13 cellular contexts compared by ENCODE assay signal in genomic region chr2:60569680-60570111, GRCh38. TPM values are rescaled to one million over a fixed set of nuclear protein-coding genes. Genes with fewer than 3 reads are reported as not detected.
DNase-seq lines count a peak whose midpoint lies in the region; ATAC-seq and TF ChIP-seq lines count a peak whose summit lies in the region.
"Had no signal": no experiment of that assay in that cellular context is flagged by ENCODE, and none has a peak within 500 bp of the region (broad histone marks: within the 10 kb centered on the region; RNA-seq: fewer than 3 reads in every experiment).

No MANE protein-coding gene starts in this region.

- ATAC-seq in IMR-90 (ENCODE audit: low read depth) (no peak), naive B cell (ENCODE audit: low read depth in 2 of 2) (peak; percentile 64 to 72), HG03469 (IDR thresholded peaks at IDR 0.05; ENCODE audit: unreplicated experiment) (no peak), left colon (no peak)
- ATAC-seq: left cardiac atrium had no signal

- H3K4me3 ChIP-seq in IMR-90 (ENCODE audit: insufficient read depth, low read depth, low read length) (peak overlapping the region; percentile 32; the same call in 1 of the 2 replicates), duodenal mucosa (ENCODE audit: low read depth in 1 of 2, low read length in 2 of 2) (peak overlapping the region; percentile 43 to 58), ovary (no peak overlapping the region)

- no peak overlapping the region for H3K18ac ChIP-seq in IMR-90 (ENCODE audit: low read depth, low read length)

- H2BK120ac ChIP-seq in IMR-90 (ENCODE audit: low read depth, low read length) = no peak overlapping the region

- H3K36me3 ChIP-seq in IMR-90 (ENCODE audit: control insufficient read depth, insufficient read depth, low read length) (no peaks in the 10 kb centered on the region), duodenal mucosa (ENCODE audit: control insufficient read depth in 1 of 2, insufficient read depth in 2 of 2, low read length in 2 of 2) (no peaks in the 10 kb centered on the region), ovary (no peaks in the 10 kb centered on the region)
- H3K36me3 ChIP-seq: upper lobe of left lung had no signal

- in situ Hi-C loops in IMR-90 (cut with MboI; ENCODE audit: low sequenced_read_pairs) = loop anchor here (10.0 kb wide), 2 partner anchors 1265 to 1545 kb away; no protein-coding TSS in a partner anchor

- peak; percentile 78 for DNase-seq in CD1c-positive myeloid dendritic cell (ENCODE audit: extremely low spot score)
- DNase-seq in IMR-90 = no peak
- peak; percentile 35 for DNase-seq in naive B cell
- DNase-seq in left colon = no peak
- DNase-seq in ovary = no peak
- DNase-seq in effector CD8-positive, alpha-beta T cell (lab: John Stamatoyannopoulos, UW) = no peak
- DNase-seq: left cardiac atrium; NCI-H1436; Right ventricle myocardium superior; stimulated activated CD4-positive, alpha-beta T cell treated with anti-CD3 and anti-CD28 coated beads, Interleukin-2, amount 100 ng/mL, for 24 hours had no signal

- H3K27ac ChIP-seq in IMR-90 (ENCODE audit: insufficient read depth, low read length) (no peak overlapping the region), duodenal mucosa (ENCODE audit: low read depth, low read length) (no peak overlapping the region), ovary (no peak overlapping the region)
- H3K27ac ChIP-seq: upper lobe of left lung had no signal

- H2BK5ac ChIP-seq in IMR-90 (ENCODE audit: low read depth, low read length, poor library complexity, severe bottlenecking) = no peak overlapping the region

- POLR2A ChIA-PET in IMR-90 (lab: Charles Lee; ENCODE audit: unreplicated experiment) = no interaction called here

- peaks cover 5 to 11% (median 7%) of the 10 kb centered on the region in 3 donors for H3K4me1 Mint-ChIP-seq in naive B cell

- no peak overlapping the region for H3K27ac Mint-ChIP-seq in naive B cell

- WGBS in IMR-90 (ENCODE audit: extremely low coverage in 2 of 2, insufficient read length in 1 of 2), 2 experiments = no CpG with 5 or more reads among the region's 13 CpGs
- WGBS in ovary, 3 donors = 3 to 5% (median 3%) methylated on average over 13 of the region's 13 CpGs

- H3K4me3 Mint-ChIP-seq in naive B cell = no peak overlapping the region

- H3K79me1 ChIP-seq in IMR-90 (ENCODE audit: low read depth in 1 of 2, low read length in 2 of 2) = no peaks in the 10 kb centered on the region

- H4K8ac ChIP-seq in IMR-90 (ENCODE audit: low read depth in 2 of 2, low read length in 2 of 2) = no peak overlapping the region

- CTCF ChIA-PET in IMR-90 (lab: Yijun Ruan, JAX) = interaction anchor here (0.7 to 2.8 kb wide), 2 partner anchors 9 to 12 kb away, joined by 3 to 13 read pairs; no protein-coding TSS in a partner anchor

- no peak for TF ChIP-seq EP300 in ovary (IDR thresholded peaks at IDR 0.05)

- H2AK5ac ChIP-seq in IMR-90 (ENCODE audit: low read depth, low read length) = no peak overlapping the region

- H2AFZ ChIP-seq in IMR-90 (replicated peaks; ENCODE audit: low read length, poor library complexity) = no peak overlapping the region

- no peak overlapping the region for H2BK20ac ChIP-seq in IMR-90 (ENCODE audit: low read depth, low read length)

- no peak overlapping the region for H3K14ac ChIP-seq in IMR-90 (replicated peaks; ENCODE audit: low read depth, low read length)

- peaks cover 27% of the 10 kb centered on the region for H3K27me3 ChIP-seq in IMR-90 (ENCODE audit: control insufficient read depth, insufficient read depth, low read length)
- peaks cover 40 to 58% of the 10 kb centered on the region in 2 donors for H3K27me3 ChIP-seq in duodenal mucosa (ENCODE audit: control insufficient read depth in 1 of 2, insufficient read depth in 2 of 2, low read length in 2 of 2)
- H3K27me3 ChIP-seq in ovary = no peaks in the 10 kb centered on the region

- H3K9me3 ChIP-seq in IMR-90 (ENCODE audit: control insufficient read depth, insufficient read depth, low read length) = no peaks in the 10 kb centered on the region
- no peaks in the 10 kb centered on the region for H3K9me3 ChIP-seq in duodenal mucosa (ENCODE audit: control insufficient read depth in 1 of 2, low read length in 2 of 2)
- no peaks in the 10 kb centered on the region for H3K9me3 ChIP-seq in ovary
- H3K9me3 ChIP-seq: upper lobe of left lung had no signal

- H3K27me3 Mint-ChIP-seq in naive B cell = peaks cover 0 to 17% (median 6%) of the 10 kb centered on the region in 3 donors

- H3K9me3 Mint-ChIP-seq in naive B cell = no peaks in the 10 kb centered on the region

- no peak overlapping the region for H4K5ac ChIP-seq in IMR-90 (ENCODE audit: low read depth, low read length)

- no peaks in the 10 kb centered on the region for H3K4me1 ChIP-seq in IMR-90 (ENCODE audit: control insufficient read depth, insufficient read depth, low read length)
- H3K4me1 ChIP-seq in duodenal mucosa (ENCODE audit: control insufficient read depth in 1 of 2, insufficient read depth in 2 of 2, low read length in 2 of 2) = peaks cover 8 to 11% of the 10 kb centered on the region in 2 donors
- H3K4me1 ChIP-seq in ovary (ENCODE audit: insufficient read depth) = peaks cover 2% of the 10 kb centered on the region

- H3K36me3 Mint-ChIP-seq in naive B cell = no peaks in the 10 kb centered on the region

- H3K23ac ChIP-seq in IMR-90 (ENCODE audit: low read depth, low read length) = no peak overlapping the region

- TF ChIP-seq POLR2A in IMR-90 (IDR thresholded peaks at IDR 0.05; ENCODE audit: low read depth, low read length) (no peak), ovary (IDR thresholded peaks at IDR 0.05) (no peak)

- intact Hi-C loops in IMR-90 (cut with micrococcal nuclease) = loop anchor here (5.0 kb wide), 1 partner anchor 1547 kb away; no protein-coding TSS in a partner anchor
- intact Hi-C loops in left colon (cut with DNase I, micrococcal nuclease) = loop anchor here in 1 of 2 donors (10.0 kb wide), 1 partner anchor 1805 kb away; no protein-coding TSS in a partner anchor
- intact Hi-C loops in ovary (cut with DNase I) = no loop called here

- H3K9me1 ChIP-seq in IMR-90 (ENCODE audit: insufficient read depth, low read length) = no peaks in the 10 kb centered on the region

- no peak for TF ChIP-seq RAD21 in IMR-90 (IDR thresholded peaks at IDR 0.05; ENCODE audit: low read length)

- H3K9ac ChIP-seq in IMR-90 (ENCODE audit: low read depth, low read length) (no peak overlapping the region), duodenal mucosa (ENCODE audit: low read depth in 1 of 2, low read length in 2 of 2) (no peak overlapping the region)

- no peak overlapping the region for H2BK15ac ChIP-seq in IMR-90 (ENCODE audit: low read depth, low read length)

- no peak overlapping the region for H4K91ac ChIP-seq in IMR-90 (ENCODE audit: insufficient read depth, low read depth, low read length)

- no peaks in the 10 kb centered on the region for H4K20me1 ChIP-seq in IMR-90 (ENCODE audit: insufficient read depth, low read length)

- dilution Hi-C loops in IMR-90 (cut with HindIII; ENCODE audit: low sequenced_read_pairs, unreplicated experiment) = no loop called here

- BruUV-seq in IMR-90 (replicated peaks; lab: Mats Ljungman, UMichigan) = no TSS peak

- no peak for TF ChIP-seq CTCF in IMR-90 (conservative IDR thresholded peaks at IDR 0.05; ENCODE audit: low read depth, low read length)
- TF ChIP-seq CTCF in ovary (IDR thresholded peaks at IDR 0.05) = no peak

- H3K4ac ChIP-seq in IMR-90 (ENCODE audit: low read depth, low read length) = no peak overlapping the region

- H2AK9ac ChIP-seq in IMR-90 (replicated peaks; ENCODE audit: low read depth, low read length, poor library complexity) = no peak overlapping the region

- no peak overlapping the region for H3K56ac ChIP-seq in IMR-90 (ENCODE audit: extremely low read depth, insufficient read depth, low read length)

- H3K4me2 ChIP-seq in IMR-90 (ENCODE audit: low read depth, low read length) = peak overlapping the region; percentile 68

TF ChIP-seq in IMR-90, 13 proteins besides CTCF, POLR2A, EP300 and RAD21 (continues in another document):
- TF ChIP-seq ELK1 (IDR thresholded peaks at IDR 0.05; ENCODE audit: borderline replicate concordance, low read depth, low read length) = no peak
- TF ChIP-seq MXI1 (IDR thresholded peaks at IDR 0.05; ENCODE audit: borderline replicate concordance, low read depth, low read length) = no peak
- no peak for TF ChIP-seq MAZ (IDR thresholded peaks at IDR 0.05; ENCODE audit: borderline replicate concordance, low read depth, low read length)
- no peak for TF ChIP-seq MAFK (IDR thresholded peaks at IDR 0.05; ENCODE audit: low read depth, low read length)
- TF ChIP-seq USF2 (IDR thresholded peaks at IDR 0.05; ENCODE audit: low read depth, low read length) = no peak
- no peak for TF ChIP-seq RCOR1 (IDR thresholded peaks at IDR 0.05; ENCODE audit: insufficient replicate concordance, low read length)
- TF ChIP-seq FOS (IDR thresholded peaks at IDR 0.05; ENCODE audit: low read depth, low read length) = no peak
- TF ChIP-seq BHLHE40 (IDR thresholded peaks at IDR 0.05; ENCODE audit: low read depth, low read length) = no peak
- TF ChIP-seq CEBPB (IDR thresholded peaks at IDR 0.05; ENCODE audit: low read depth, low read length) = no peak
- TF ChIP-seq RFX5 (IDR thresholded peaks at IDR 0.05; ENCODE audit: low read depth, low read length) = no peak
- no peak for TF ChIP-seq NFE2L2 (IDR thresholded peaks at IDR 0.05; ENCODE audit: low read depth, low read length)

RNA-seq across cellular contexts. Expression of gene BCL11A, which starts 16.2 kb away (rescaled TPM):
- total RNA-seq in IMR-90 (2012; rRNA removed) (1.1 and 1.7 TPM in 2 replicates), left colon (10 to 100 TPM; 28.9 to 29.0 TPM), ovary (1 to 10 TPM in 6 of 7 donors, not detected in 1; 2.1 to 5.7 (median 3.6) TPM)
- polyA plus RNA-seq in IMR-90 (2012; rRNA removed) (1.0 and 1.2 TPM in 2 replicates), naive B cell (ENCODE audit: low read depth in 6 of 6) (100 to 1,000 TPM; 152 to 246 (median 192) TPM), ovary (1 to 10 TPM in 1 of 2 donors, under 1 TPM in 1; 0.81 to 2.5 TPM)
- 0.51 and 0.54 TPM in 2 replicates for polyA plus RNA-seq in IMR-90 (2012; cell fraction: cytosol; rRNA removed)
- 0.81 and 2.6 TPM in 2 replicates for polyA plus RNA-seq in IMR-90 (2012; cell fraction: nucleus; rRNA removed; ENCODE audit: low replicate concordance)

Comparison
In these comparisons a context has a peak if more than half of its experiments do, and no peak if none do; other contexts are left out.
1. DNase-seq: peak in CD1c-positive myeloid dendritic cell (single experiment) and naive B cell (single experiment); none in IMR-90 (single experiment), left colon (0 of 2), ovary (0 of 5) and effector CD8-positive, alpha-beta T cell (single experiment).
2. ATAC-seq: peak in naive B cell (2 of 2); none in IMR-90 (single experiment), HG03469 (single experiment) and left colon (single experiment).
3. RNA of gene BCL11A, which starts 16.2 kb away (total RNA-seq): 28.9 to 29.0 TPM in left colon; 2.1 to 5.7 TPM in ovary and 1.1 to 1.7 TPM in IMR-90; every median in the first group is over 4 times any median in the second.